In genomic region chr9:96853711-96854072, GRCh38 we compare ENCODE assay signal across 8 cellular contexts. TPM values are rescaled to one million over a fixed set of nuclear protein-coding genes. Genes with fewer than 3 reads are reported as not detected.
DNase-seq lines count a peak whose midpoint lies in the region; ATAC-seq and TF ChIP-seq lines count a peak whose summit lies in the region.

No MANE protein-coding gene starts in this region.

- H3K36me3 Mint-ChIP-seq in CD14-positive monocyte = peaks cover 4 to 13% of the 10 kb centered on the region in 2 donors

- H3K4me3 ChIP-seq in adipocyte (ENCODE audit: low read length) = peak overlapping the region; percentile 95
- H3K4me3 ChIP-seq in iPS-20b (ENCODE audit: low read length) = peak overlapping the region; percentile 91

- H3K9ac ChIP-seq in adipocyte (ENCODE audit: low read length) (peak overlapping the region; percentile 88), iPS-20b (ENCODE audit: low read depth, low read length) (peak overlapping the region; percentile 85)

- peaks cover 4 to 15% (median 9%) of the 10 kb centered on the region in 7 donors for H3K9me3 Mint-ChIP-seq in CD14-positive monocyte
- H3K9me3 Mint-ChIP-seq in stimulated activated naive CD8-positive, alpha-beta T cell treated with anti-CD3 and anti-CD28 coated beads, Interleukin-15, amount 100 ng/mL, for 72 hours = peaks cover 0 to 3% of the 10 kb centered on the region in 2 donors

- TF ChIP-seq CTCF in CD14-positive monocyte (IDR thresholded peaks at IDR 0.05) = no peak

- peak overlapping the region in 2 of 7 donors; percentile 51 to 57 for H3K27ac Mint-ChIP-seq in CD14-positive monocyte
- H3K27ac Mint-ChIP-seq in stimulated activated naive CD8-positive, alpha-beta T cell treated with anti-CD3 and anti-CD28 coated beads, Interleukin-15, amount 100 ng/mL, for 72 hours = peak overlapping the region in 1 of 2 donors; percentile 86

- peak overlapping the region; percentile 100 for H3K4me3 Mint-ChIP-seq in CD14-positive monocyte
- H3K4me3 Mint-ChIP-seq in stimulated activated naive CD8-positive, alpha-beta T cell treated with anti-CD3 and anti-CD28 coated beads, Interleukin-15, amount 100 ng/mL, for 72 hours = peak overlapping the region; percentile 100

- no peaks in the 10 kb centered on the region for H3K36me3 ChIP-seq in adipocyte (ENCODE audit: control insufficient read depth, insufficient read depth, low read length, severe bottlenecking)
- H3K36me3 ChIP-seq in iPS-20b (ENCODE audit: insufficient read depth, low read depth, low read length) = no peaks in the 10 kb centered on the region

- H3K27me3 ChIP-seq in adipocyte (replicated peaks; ENCODE audit: control insufficient read depth, insufficient read depth, low read length) (no peaks in the 10 kb centered on the region), iPS-20b (ENCODE audit: insufficient read depth, low read length) (no peaks in the 10 kb centered on the region)

- ATAC-seq in GM19452 (IDR thresholded peaks at IDR 0.05; ENCODE audit: unreplicated experiment) = peak; percentile 30
- peak; percentile 34 for ATAC-seq in stimulated activated naive CD8-positive, alpha-beta T cell treated with anti-CD3 and anti-CD28 coated beads, Interleukin-15, amount 100 ng/mL, for 72 hours
- ATAC-seq in GM21786 (IDR thresholded peaks at IDR 0.05; ENCODE audit: unreplicated experiment) = no peak

- H3K9me3 ChIP-seq in adipocyte (ENCODE audit: control insufficient read depth, low read length) (peaks cover 3% of the 10 kb centered on the region), iPS-20b (ENCODE audit: insufficient read depth, low read depth, low read length) (no peaks in the 10 kb centered on the region)

- H3K27ac ChIP-seq in iPS-20b (ENCODE audit: low read length) = no peak overlapping the region

- peaks cover 13% of the 10 kb centered on the region for H3K4me1 ChIP-seq in adipocyte (ENCODE audit: control insufficient read depth, insufficient read depth, low read length)
- H3K4me1 ChIP-seq in iPS-20b (ENCODE audit: insufficient read depth, low read length) = 0 out of 2 replicates have a peak, but pooled peaks cover 5% of the 10 kb centered on the region

- H3K4me1 Mint-ChIP-seq in CD14-positive monocyte = peaks cover 27% of the 10 kb centered on the region
- H3K4me1 Mint-ChIP-seq in stimulated activated naive CD8-positive, alpha-beta T cell treated with anti-CD3 and anti-CD28 coated beads, Interleukin-15, amount 100 ng/mL, for 72 hours = peaks cover 47% of the 10 kb centered on the region

- intact Hi-C loops in CD14-positive monocyte (cut with micrococcal nuclease) = loop anchor here (5.0 to 10.0 kb wide), 2 partner anchors 559 to 761 kb away; partner anchors contain the start of gene TDRD7 (in 1 of the 2)

- peaks cover 7 to 12% (median 10%) of the 10 kb centered on the region in 3 donors for H3K27me3 Mint-ChIP-seq in CD14-positive monocyte (ENCODE audit: low read depth in 3 of 3)
- H3K27me3 Mint-ChIP-seq in stimulated activated naive CD8-positive, alpha-beta T cell treated with anti-CD3 and anti-CD28 coated beads, Interleukin-15, amount 100 ng/mL, for 72 hours = peaks cover 20% of the 10 kb centered on the region

- DNase-seq in CD14-positive monocyte (ENCODE audit: low spot score) (no peak), HT-29 (ENCODE audit: low spot score) (peak; percentile 44), adipocyte (ENCODE audit: low read depth) (no peak), cortex of kidney (lab: John Stamatoyannopoulos, UW) (no peak)
- DNase-seq in stimulated activated naive CD8-positive, alpha-beta T cell treated with anti-CD3 and anti-CD28 coated beads, Interleukin-15, amount 100 ng/mL, for 72 hours = no peak

RNA-seq across cellular contexts. Expression of gene ZNF782, which starts 0.6 kb away (rescaled TPM):
- polyA plus RNA-seq in CD14-positive monocyte = 1 to 10 TPM; 1.1 TPM
- 2.6 and 11.1 TPM in 2 replicates for total RNA-seq in HT-29 (2014; rRNA removed; shearing (Covaris generic))
